In the genomic region with DNA sequence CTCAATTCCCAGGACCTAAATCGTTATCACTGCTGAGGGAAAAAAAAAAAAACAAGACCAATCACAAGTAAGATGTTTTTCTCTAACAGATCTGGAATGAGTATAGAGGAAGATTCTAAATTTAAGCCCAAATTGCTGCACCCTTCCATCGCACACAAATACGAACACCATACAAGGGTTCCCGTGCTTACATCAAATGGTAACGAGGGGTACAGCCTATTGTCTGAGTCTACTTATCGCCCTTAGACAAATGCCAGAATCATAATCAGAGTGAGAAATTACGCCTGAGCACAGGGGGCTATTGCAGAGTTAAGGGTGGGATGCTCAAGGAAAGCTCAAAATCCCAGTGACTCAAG, we compare ENCODE assay signal across 1 cellular context.
TF ChIP-seq lines count a peak whose summit lies in the region.

No MANE protein-coding gene starts in this region.

TF ChIP-seq in HCT116, 20 proteins besides CTCF, POLR2A, EP300 and RAD21:
- TF ChIP-seq POLR2AphosphoS5 (IDR thresholded peaks at IDR 0.05; ENCODE audit: low read depth, low read length) = no peak
- no peak for TF ChIP-seq CBX3 (IDR thresholded peaks at IDR 0.05; ENCODE audit: low read depth)
- TF ChIP-seq, protein P1, sequence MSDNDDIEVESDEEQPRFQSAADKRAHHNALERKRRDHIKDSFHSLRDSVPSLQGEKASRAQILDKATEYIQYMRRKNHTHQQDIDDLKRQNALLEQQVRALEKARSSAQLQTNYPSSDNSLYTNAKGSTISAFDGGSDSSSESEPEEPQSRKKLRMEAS (IDR thresholded peaks at IDR 0.05) = no peak
- TF ChIP-seq JUND (IDR thresholded peaks at IDR 0.05) = no peak
- no peak for TF ChIP-seq EZH2 (IDR thresholded peaks at IDR 0.05)
- TF ChIP-seq SIN3A (IDR thresholded peaks at IDR 0.05; ENCODE audit: low read depth) = no peak
- TF ChIP-seq, protein P2, sequence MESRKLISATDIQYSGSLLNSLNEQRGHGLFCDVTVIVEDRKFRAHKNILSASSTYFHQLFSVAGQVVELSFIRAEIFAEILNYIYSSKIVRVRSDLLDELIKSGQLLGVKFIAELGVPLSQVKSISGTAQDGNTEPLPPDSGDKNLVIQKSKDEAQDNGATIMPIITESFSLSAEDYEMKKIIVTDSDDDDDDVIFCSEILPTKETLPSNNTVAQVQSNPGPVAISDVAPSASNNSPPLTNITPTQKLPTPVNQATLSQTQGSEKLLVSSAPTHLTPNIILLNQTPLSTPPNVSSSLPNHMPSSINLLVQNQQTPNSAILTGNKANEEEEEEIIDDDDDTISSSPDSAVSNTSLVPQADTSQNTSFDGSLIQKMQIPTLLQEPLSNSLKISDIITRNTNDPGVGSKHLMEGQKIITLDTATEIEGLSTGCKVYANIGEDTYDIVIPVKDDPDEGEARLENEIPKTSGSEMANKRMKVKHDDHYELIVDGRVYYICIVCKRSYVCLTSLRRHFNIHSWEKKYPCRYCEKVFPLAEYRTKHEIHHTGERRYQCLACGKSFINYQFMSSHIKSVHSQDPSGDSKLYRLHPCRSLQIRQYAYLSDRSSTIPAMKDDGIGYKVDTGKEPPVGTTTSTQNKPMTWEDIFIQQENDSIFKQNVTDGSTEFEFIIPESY (IDR thresholded peaks at IDR 0.05; ENCODE audit: extremely low read depth, insufficient replicate concordance, low read length) = no peak
- TF ChIP-seq EZH2phosphoT487 (IDR thresholded peaks at IDR 0.05; ENCODE audit: borderline replicate concordance) = no peak
- no peak for TF ChIP-seq ZNF274 (IDR thresholded peaks at IDR 0.05; ENCODE audit: low read depth, low read length)
- TF ChIP-seq, protein P3, sequence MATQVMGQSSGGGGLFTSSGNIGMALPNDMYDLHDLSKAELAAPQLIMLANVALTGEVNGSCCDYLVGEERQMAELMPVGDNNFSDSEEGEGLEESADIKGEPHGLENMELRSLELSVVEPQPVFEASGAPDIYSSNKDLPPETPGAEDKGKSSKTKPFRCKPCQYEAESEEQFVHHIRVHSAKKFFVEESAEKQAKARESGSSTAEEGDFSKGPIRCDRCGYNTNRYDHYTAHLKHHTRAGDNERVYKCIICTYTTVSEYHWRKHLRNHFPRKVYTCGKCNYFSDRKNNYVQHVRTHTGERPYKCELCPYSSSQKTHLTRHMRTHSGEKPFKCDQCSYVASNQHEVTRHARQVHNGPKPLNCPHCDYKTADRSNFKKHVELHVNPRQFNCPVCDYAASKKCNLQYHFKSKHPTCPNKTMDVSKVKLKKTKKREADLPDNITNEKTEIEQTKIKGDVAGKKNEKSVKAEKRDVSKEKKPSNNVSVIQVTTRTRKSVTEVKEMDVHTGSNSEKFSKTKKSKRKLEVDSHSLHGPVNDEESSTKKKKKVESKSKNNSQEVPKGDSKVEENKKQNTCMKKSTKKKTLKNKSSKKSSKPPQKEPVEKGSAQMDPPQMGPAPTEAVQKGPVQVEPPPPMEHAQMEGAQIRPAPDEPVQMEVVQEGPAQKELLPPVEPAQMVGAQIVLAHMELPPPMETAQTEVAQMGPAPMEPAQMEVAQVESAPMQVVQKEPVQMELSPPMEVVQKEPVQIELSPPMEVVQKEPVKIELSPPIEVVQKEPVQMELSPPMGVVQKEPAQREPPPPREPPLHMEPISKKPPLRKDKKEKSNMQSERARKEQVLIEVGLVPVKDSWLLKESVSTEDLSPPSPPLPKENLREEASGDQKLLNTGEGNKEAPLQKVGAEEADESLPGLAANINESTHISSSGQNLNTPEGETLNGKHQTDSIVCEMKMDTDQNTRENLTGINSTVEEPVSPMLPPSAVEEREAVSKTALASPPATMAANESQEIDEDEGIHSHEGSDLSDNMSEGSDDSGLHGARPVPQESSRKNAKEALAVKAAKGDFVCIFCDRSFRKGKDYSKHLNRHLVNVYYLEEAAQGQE (IDR thresholded peaks at IDR 0.05; ENCODE audit: low read depth) = no peak
- no peak for TF ChIP-seq EGR1 (IDR thresholded peaks at IDR 0.05; ENCODE audit: low read depth)
- no peak for TF ChIP-seq CEBPB (IDR thresholded peaks at IDR 0.05; ENCODE audit: low read depth)
- no peak for TF ChIP-seq ELF1 (IDR thresholded peaks at IDR 0.05; ENCODE audit: borderline replicate concordance, low read depth)
- no peak for TF ChIP-seq TCF7L2 (IDR thresholded peaks at IDR 0.05; ENCODE audit: borderline replicate concordance, extremely low read depth, insufficient read depth, insufficient read length)
- TF ChIP-seq SRF (IDR thresholded peaks at IDR 0.05; ENCODE audit: low read depth) = no peak
- TF ChIP-seq SP1 (IDR thresholded peaks at IDR 0.05; ENCODE audit: low read depth) = no peak
- no peak for TF ChIP-seq ZFX (IDR thresholded peaks at IDR 0.05)
- no peak for TF ChIP-seq FOSL1 (IDR thresholded peaks at IDR 0.05; ENCODE audit: low read depth)
- TF ChIP-seq, protein P4, sequence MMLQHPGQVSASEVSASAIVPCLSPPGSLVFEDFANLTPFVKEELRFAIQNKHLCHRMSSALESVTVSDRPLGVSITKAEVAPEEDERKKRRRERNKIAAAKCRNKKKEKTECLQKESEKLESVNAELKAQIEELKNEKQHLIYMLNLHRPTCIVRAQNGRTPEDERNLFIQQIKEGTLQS (IDR thresholded peaks at IDR 0.05) = no peak
TF ChIP-seq in HCT116: peak in this region for 0.
